ENCODE assay signal across 8 cellular contexts in genomic region chr10:70381491-70382421, GRCh38. TPM values are rescaled to one million over a fixed set of nuclear protein-coding genes. Genes with fewer than 3 reads are reported as not detected.
DNase-seq lines count a peak whose midpoint lies in the region; ATAC-seq and TF ChIP-seq lines count a peak whose summit lies in the region.

No MANE protein-coding gene starts in this region.

- 0 out of 2 replicates have a peak, but pooled peaks cover 3% of the 10 kb centered on the region for H3K9me3 ChIP-seq in BLaER1

- intact Hi-C loops in left ventricle myocardium superior (cut with micrococcal nuclease) = no loop called here

- H3K9me3 Mint-ChIP-seq in progenitor cell of endocrine pancreas (ENCODE audit: low read depth) = peaks cover 7% of the 10 kb centered on the region

- peak; percentile 48 for ATAC-seq in GM18907 (IDR thresholded peaks at IDR 0.05; ENCODE audit: unreplicated experiment)
- ATAC-seq in HG03103 (IDR thresholded peaks at IDR 0.05; ENCODE audit: low read depth, unreplicated experiment) = peak; percentile 27
- peak; percentile 74 for ATAC-seq in left ventricle myocardium superior

- H3K27me3 Mint-ChIP-seq in progenitor cell of endocrine pancreas = peaks cover 14% of the 10 kb centered on the region

- H3K4me1 Mint-ChIP-seq in progenitor cell of endocrine pancreas (ENCODE audit: low read depth) = peaks cover 23% of the 10 kb centered on the region

- H3K4me2 ChIP-seq in BLaER1 = peak overlapping the region; percentile 96

- H3K4me3 Mint-ChIP-seq in progenitor cell of endocrine pancreas (ENCODE audit: low read depth) = peak overlapping the region; percentile 86

- peak overlapping the region; percentile 84 for H3K9ac ChIP-seq in BLaER1

- DNase-seq in NCI-H82 treated with DMSO at 0.1 percent for 48 hours (lab: John Stamatoyannopoulos, UW; ENCODE audit: unreplicated experiment) (peak; percentile 63), anterior cingulate cortex (lab: John Stamatoyannopoulos, UW) (peak in 53 of 58 donors; percentile 14 to 81 (median 50)), left ventricle myocardium superior (peak; percentile 81), progenitor cell of endocrine pancreas (ENCODE audit: low spot score, unreplicated experiment) (peak; percentile 35), KG1 (lab: John Stamatoyannopoulos, UW) (no peak)

- H3K27me3 ChIP-seq in BLaER1 = no peaks in the 10 kb centered on the region

- TF ChIP-seq CTCF in progenitor cell of endocrine pancreas (IDR thresholded peaks at IDR 0.05; ENCODE audit: unreplicated experiment) = no peak

- H3K4me3 ChIP-seq in BLaER1 = peak overlapping the region; percentile 73

- H4K20me1 ChIP-seq in BLaER1 = 0 out of 2 replicates have a peak, but pooled peaks cover 3% of the 10 kb centered on the region

- H3K27ac Mint-ChIP-seq in progenitor cell of endocrine pancreas = peak overlapping the region; percentile 92

- H3K4me1 ChIP-seq in BLaER1 = peaks cover 16% of the 10 kb centered on the region

- peaks cover 1% of the 10 kb centered on the region for H3K36me3 Mint-ChIP-seq in progenitor cell of endocrine pancreas (ENCODE audit: insufficient read depth)

- H3K36me3 ChIP-seq in BLaER1 = 0 out of 2 replicates have a peak, but pooled peaks cover 2% of the 10 kb centered on the region

- peak overlapping the region; percentile 73 for H3K27ac ChIP-seq in BLaER1

RNA-seq across cellular contexts. Expression of gene LRRC20, which starts 0.7 kb away (rescaled TPM):
- total RNA-seq in left ventricle myocardium superior (60.9 TPM), progenitor cell of endocrine pancreas (16.7 and 19.6 TPM in 2 replicates)

RNA-seq across cellular contexts. Expression of gene EIF4EBP2, which starts 22.2 kb away (rescaled TPM):
- 88.4 TPM for total RNA-seq in left ventricle myocardium superior
- 99.6 and 101 TPM in 2 replicates for total RNA-seq in progenitor cell of endocrine pancreas

RNA-seq across cellular contexts. Expression of gene NODAL, which starts 59.7 kb away (rescaled TPM):
- total RNA-seq in left ventricle myocardium superior = not detected
- not detected in 2 replicates for total RNA-seq in progenitor cell of endocrine pancreas
